ENCODE assay signal across 27 cellular contexts in genomic region chr13:25335856-25336255, GRCh38. TPM values are rescaled to one million over a fixed set of nuclear protein-coding genes. Genes with fewer than 3 reads are reported as not detected.
"Had no signal": no experiment of that assay in that cellular context is flagged by ENCODE, and none has a peak within 500 bp of the region (broad histone marks: within the 10 kb centered on the region; RNA-seq: fewer than 3 reads in every experiment).

No MANE protein-coding gene starts in this region.

- H3K27ac ChIP-seq: breast epithelium, coronary artery, esophagus muscularis mucosa, gastrocnemius medialis, pancreas, psoas muscle, right atrium auricular region, tibial artery, WERI-Rb-1 had no signal

- H3K27me3 ChIP-seq: breast epithelium, esophagus muscularis mucosa, gastrocnemius medialis, pancreas, right atrium auricular region, tibial artery had no signal

- H3K36me3 ChIP-seq: breast epithelium had no signal

- ATAC-seq: activated CD8-positive, alpha-beta memory T cell treated with anti-CD3 and anti-CD28 coated beads, Interleukin-2, amount 10 ng/mL, durations not matched to agents 7 days and 5 days; activated CD8-positive, alpha-beta T cell treated with anti-CD3 and anti-CD28 coated beads for 36 hours; gastrocnemius medialis; left cardiac atrium; pancreas; psoas muscle; stimulated activated naive CD8-positive, alpha-beta T cell treated with anti-CD3 and anti-CD28 coated beads, Interleukin-15, Interleukin-2, amounts not matched to agents 100 U/mL and 50 U/mL, for 24 hours had no signal

- H3K4me1 ChIP-seq: breast epithelium, gastrocnemius medialis, psoas muscle, right atrium auricular region, tibial artery had no signal

- H3K4me3 ChIP-seq: breast epithelium, coronary artery, esophagus muscularis mucosa, gastrocnemius medialis, pancreas, psoas muscle, right atrium auricular region, tibial artery had no signal

- H3K4me3 Mint-ChIP-seq: activated CD4-positive, alpha-beta T cell treated with anti-CD3 and anti-CD28 coated beads, Interleukin-2, amount 10 ng/mL, durations not matched to agents 7 days and 5 days; activated CD8-positive, alpha-beta memory T cell treated with anti-CD3 and anti-CD28 coated beads, Interleukin-2, amount 10 ng/mL, durations not matched to agents 7 days and 5 days; activated CD8-positive, alpha-beta T cell treated with anti-CD3 and anti-CD28 coated beads for 36 hours; memory B cell; nephron progenitor cell had no signal

- H3K27ac Mint-ChIP-seq: activated CD4-positive, alpha-beta T cell treated with anti-CD3 and anti-CD28 coated beads, Interleukin-2, amount 10 ng/mL, durations not matched to agents 7 days and 5 days; activated CD8-positive, alpha-beta memory T cell treated with anti-CD3 and anti-CD28 coated beads, Interleukin-2, amount 10 ng/mL, durations not matched to agents 7 days and 5 days; activated CD8-positive, alpha-beta T cell treated with anti-CD3 and anti-CD28 coated beads for 36 hours; memory B cell; nephron progenitor cell had no signal

- H3K9me3 Mint-ChIP-seq: activated CD4-positive, alpha-beta T cell treated with anti-CD3 and anti-CD28 coated beads, Interleukin-2, amount 10 ng/mL, durations not matched to agents 7 days and 5 days; activated CD8-positive, alpha-beta T cell treated with anti-CD3 and anti-CD28 coated beads for 36 hours; memory B cell; nephron progenitor cell had no signal

- H3K27me3 Mint-ChIP-seq: activated CD4-positive, alpha-beta T cell treated with anti-CD3 and anti-CD28 coated beads, Interleukin-2, amount 10 ng/mL, durations not matched to agents 7 days and 5 days; activated CD8-positive, alpha-beta memory T cell treated with anti-CD3 and anti-CD28 coated beads, Interleukin-2, amount 10 ng/mL, durations not matched to agents 7 days and 5 days; activated CD8-positive, alpha-beta T cell treated with anti-CD3 and anti-CD28 coated beads for 36 hours; memory B cell had no signal

- H3K4me1 Mint-ChIP-seq: memory B cell, nephron progenitor cell had no signal

- H3K9me3 ChIP-seq: breast epithelium, esophagus muscularis mucosa, gastrocnemius medialis, pancreas, psoas muscle, right atrium auricular region, tibial artery had no signal

- DNase-seq: activated CD4-positive, alpha-beta T cell treated with anti-CD3 and anti-CD28 coated beads, Interleukin-2, amount 10 ng/mL, durations not matched to agents 7 days and 5 days; activated CD4-positive, CD25-positive, alpha-beta regulatory T cell treated with anti-CD3 and anti-CD28 coated beads, Interleukin-2, amount 50 U/mL, for 72 hours; activated CD8-positive, alpha-beta memory T cell treated with anti-CD3 and anti-CD28 coated beads, Interleukin-2, amount 10 ng/mL, durations not matched to agents 7 days and 5 days; activated CD8-positive, alpha-beta T cell treated with anti-CD3 and anti-CD28 coated beads for 36 hours; activated effector memory CD4-positive, alpha-beta T cell treated with anti-CD3 and anti-CD28 coated beads, Interleukin-2, amount 50 U/mL, for 16 hours; activated naive CD4-positive, alpha-beta T cell treated with anti-CD3 and anti-CD28 coated beads, Interleukin-2, amount 50 U/mL, for 16 hours; activated T-cell treated with anti-CD3 and anti-CD28 coated beads for 4 hours; aorta; cerebellar nuclear complex; gastrocnemius medialis; hypothalamus; left cardiac atrium; nephron progenitor cell; pancreas; psoas muscle; stimulated activated CD4-positive, alpha-beta T cell treated with anti-CD3 and anti-CD28 coated beads, Interleukin-12 subunit alpha, Interleukin-12 subunit beta, amount 100 ng/mL, for 4 hours; stimulated activated CD4-positive, alpha-beta T cell treated with anti-CD3 and anti-CD28 coated beads, Interleukin-4, amount 100 ng/mL, for 4 hours; stimulated activated naive CD8-positive, alpha-beta T cell treated with anti-CD3 and anti-CD28 coated beads, Interleukin-15, Interleukin-2, amounts not matched to agents 100 U/mL and 50 U/mL, for 24 hours; substantia nigra; T-helper 1 cell; tibial artery; WERI-Rb-1 had no signal

RNA-seq across cellular contexts. Expression of gene ATP8A2, which starts 35.9 kb away (rescaled TPM):
- total RNA-seq: gastrocnemius medialis had no signal
